Comparison of ENCODE assay signal across 9 cellular contexts in genomic region chr5:1105350-1106265, GRCh38. TPM values are rescaled to one million over a fixed set of nuclear protein-coding genes. Genes with fewer than 3 reads are reported as not detected.
DNase-seq lines count a peak whose midpoint lies in the region; ATAC-seq, FAIRE-seq and TF ChIP-seq lines count a peak whose summit lies in the region.
"Had no signal": no experiment of that assay in that cellular context is flagged by ENCODE, and none has a peak within 500 bp of the region (broad histone marks: within the 10 kb centered on the region; RNA-seq: fewer than 3 reads in every experiment).

No MANE protein-coding gene starts in this region.

- H3K4me3 ChIP-seq in HepG2 (replicated peaks in 1 of 3; ENCODE audit: insufficient read depth in 1 of 3, low read depth in 2 of 3, low read length in 3 of 3), result peak overlapping the region; percentile 55 to 82 (median 60)

- peak overlapping the region; percentile 92 for H3K9ac ChIP-seq in HepG2 (ENCODE audit: insufficient read depth, low read depth, low read length)

- no peak overlapping the region for H3K4me3 Mint-ChIP-seq in nephron progenitor cell

- H3K4me1 Mint-ChIP-seq in nephron progenitor cell, result peaks cover 79% of the 10 kb centered on the region

- peaks cover 90% of the 10 kb centered on the region for H3K4me1 ChIP-seq in HepG2 (ENCODE audit: insufficient read depth, low read length)

- no peaks in the 10 kb centered on the region; a peak in 1 of 5 replicates for H3K27me3 ChIP-seq in HepG2 (ENCODE audit: control insufficient read depth in 1 of 2, insufficient read depth in 2 of 2, low read length in 2 of 2)

- intact Hi-C loops in HepG2 (cut with micrococcal nuclease; ENCODE audit: unreplicated experiment), result loop anchor here (1.0 to 2.0 kb wide), 2 partner anchors 35 to 55 kb away; no protein-coding TSS in a partner anchor

- peaks cover 72% of the 10 kb centered on the region for H3K79me2 ChIP-seq in HepG2 (ENCODE audit: insufficient read depth, low read length)

- DNase-seq in activated T-cell treated with anti-CD3 and anti-CD28 coated beads for 24 hours (ENCODE audit: low read depth), result peak; percentile 29
- DNase-seq in HepG2 (ENCODE audit: low spot score), result peak; percentile 93
- no peak for DNase-seq in cerebellar cortex (ENCODE audit: low spot score)
- no peak for DNase-seq in nephron progenitor cell
- no peak for DNase-seq in HEK293T (ENCODE audit: extremely low spot score)

- no peaks in the 10 kb centered on the region for H3K36me3 Mint-ChIP-seq in nephron progenitor cell (ENCODE audit: low read depth)

- no peak overlapping the region for H2AFZ ChIP-seq in HepG2 (ENCODE audit: low read length)

- POLR2A ChIA-PET in HepG2 (lab: Yijun Ruan, JAX) (interaction anchor here (0.6 to 6.0 kb wide), 19 partner anchors 8 to 835 kb away, joined by 3 to 200 read pairs (median 13); no protein-coding TSS in a partner anchor), HEK293T (lab: Yijun Ruan, JAX) (no interaction called here)

- in situ Hi-C loops in HepG2 (cut with HindIII; ENCODE audit: extremely low pct_ligation_motif_present, low pct_unique_long_range_greater_than_20kb), result loop anchor here (5.0 kb wide), 1 partner anchor 37 kb away; no protein-coding TSS in a partner anchor

- no peak overlapping the region for H3K27ac Mint-ChIP-seq in nephron progenitor cell

- BruUV-seq in HepG2 (replicated peaks; lab: Mats Ljungman, UMichigan), result no TSS peak

- 0% methylated on average over 3 of the region's 19 CpGs for WGBS in HepG2 (ENCODE audit: low lambda C conversion rate)

- peaks cover 1 to 2% of the 10 kb centered on the region in 2 experiments; a peak in 2 of 5 replicates for H3K36me3 ChIP-seq in HepG2 (replicated peaks in 1 of 2; ENCODE audit: control insufficient read depth in 1 of 2, insufficient read depth in 2 of 2, low read length in 2 of 2)

- H3K27ac ChIP-seq in HepG2 (ENCODE audit: extremely low read length, insufficient read depth, low read length), result peak overlapping the region; percentile 98

- ATAC-seq in GM18909 (IDR thresholded peaks at IDR 0.05; ENCODE audit: poor library complexity, unreplicated experiment) (peak; percentile 65), HG03571 (IDR thresholded peaks at IDR 0.05; ENCODE audit: unreplicated experiment) (peak; percentile 51), HepG2 (peak; percentile 70), HG02763 (IDR thresholded peaks at IDR 0.05; ENCODE audit: unreplicated experiment) (no peak)

- no peaks in the 10 kb centered on the region for H3K9me3 ChIP-seq in HepG2 (ENCODE audit: low read length)

- TF ChIP-seq RAD21 in HepG2 (CRISPR knock-in tag; IDR thresholded peaks at IDR 0.05), result no peak

- CTCF ChIA-PET in HepG2 (lab: Yijun Ruan, JAX; ENCODE audit: low intra/inter-chr PET ratio, low total read pairs), result no interaction called here
- CTCF ChIA-PET in HEK293T (lab: Yijun Ruan, JAX), result no interaction called here

- no peaks in the 10 kb centered on the region for H3K27me3 Mint-ChIP-seq in nephron progenitor cell (ENCODE audit: low read depth, poor library complexity)

- peak; percentile 99 for FAIRE-seq in HepG2 (lab: Jason Lieb, UNC)
- FAIRE-seq: endometrium had no signal

- TF ChIP-seq POLR2A in HepG2 (IDR thresholded peaks at IDR 0.05; ENCODE audit: insufficient read depth in 1 of 2, low read depth in 2 of 2, low read length in 2 of 2), result peak in 1 of 2 experiments; percentile 46; a peak in 2 of 4 replicates

- peak overlapping the region; percentile 98 for H3K4me2 ChIP-seq in HepG2 (ENCODE audit: low read depth, low read length)

- TF ChIP-seq CTCF in HepG2 (CRISPR knock-in tag; IDR thresholded peaks at IDR 0.05), result peak; percentile 13; the same call in 1 of the 2 replicates
- no peak for TF ChIP-seq CTCF in nephron progenitor cell (IDR thresholded peaks at IDR 0.05)

- peaks cover 22% of the 10 kb centered on the region; the same call in 1 of the 2 replicates for H4K20me1 ChIP-seq in HepG2 (ENCODE audit: insufficient read depth, low read length)

- H3K9me3 Mint-ChIP-seq in nephron progenitor cell, result no peaks in the 10 kb centered on the region

- TF ChIP-seq EP300 in HepG2 (IDR thresholded peaks at IDR 0.05; ENCODE audit: low read depth in 2 of 2, low read length in 2 of 2) (peak in 1 of 2 experiments; percentile 70; a peak in 2 of 4 replicates), HepG2 (CRISPR knock-in tag; IDR thresholded peaks at IDR 0.05; ENCODE audit: borderline replicate concordance) (no peak; the same call in 1 of the 2 replicates)

TF ChIP-seq in HepG2, 621 proteins besides CTCF, POLR2A, EP300 and RAD21 (continues in another document):
- TF ChIP-seq ETV5 (CRISPR knock-in tag; IDR thresholded peaks at IDR 0.05; ENCODE audit: borderline replicate concordance), result peak; percentile 44; the same call in 1 of the 2 replicates
- peak; percentile 53 for TF ChIP-seq NCOA2 (CRISPR knock-in tag; IDR thresholded peaks at IDR 0.05)
- TF ChIP-seq SMAD3 (CRISPR knock-in tag; IDR thresholded peaks at IDR 0.05), result peak; percentile 42; the same call in 1 of the 2 replicates
- TF ChIP-seq HIC2 (CRISPR knock-in tag; IDR thresholded peaks at IDR 0.05; ENCODE audit: low read depth), result peak; percentile 3; the same call in 1 of the 2 replicates
- peak; percentile 42 for TF ChIP-seq SKI (IDR thresholded peaks at IDR 0.05; ENCODE audit: partially characterized antibody)
- TF ChIP-seq YEATS4 (CRISPR knock-in tag; IDR thresholded peaks at IDR 0.05; ENCODE audit: borderline replicate concordance), result 0 out of 2 replicates have a peak, but pooled peaks have one; percentile 54
- TF ChIP-seq ZNF616 (CRISPR knock-in tag; IDR thresholded peaks at IDR 0.05; ENCODE audit: low read depth), result no peak

TF ChIP-seq in HEK293T, 16 proteins besides CTCF, POLR2A, EP300 and RAD21:
- TF ChIP-seq ARNT (IDR thresholded peaks at IDR 0.05), result no peak
- TF ChIP-seq ZNF384 (IDR thresholded peaks at IDR 0.05), result no peak
- TF ChIP-seq L3MBTL2 (conservative IDR thresholded peaks at IDR 0.05), result no peak
- TF ChIP-seq SUZ12 (IDR thresholded peaks at IDR 0.05), result no peak
- TF ChIP-seq ELF4 (IDR thresholded peaks at IDR 0.05), result no peak
- no peak for TF ChIP-seq NFRKB (IDR thresholded peaks at IDR 0.05)
- TF ChIP-seq SP1 (IDR thresholded peaks at IDR 0.05), result no peak
- no peak for TF ChIP-seq HDGF (IDR thresholded peaks at IDR 0.05; ENCODE audit: borderline replicate concordance)
- no peak for TF ChIP-seq BHLHE40 (IDR thresholded peaks at IDR 0.05; ENCODE audit: borderline replicate concordance)
- TF ChIP-seq, protein P1, sequence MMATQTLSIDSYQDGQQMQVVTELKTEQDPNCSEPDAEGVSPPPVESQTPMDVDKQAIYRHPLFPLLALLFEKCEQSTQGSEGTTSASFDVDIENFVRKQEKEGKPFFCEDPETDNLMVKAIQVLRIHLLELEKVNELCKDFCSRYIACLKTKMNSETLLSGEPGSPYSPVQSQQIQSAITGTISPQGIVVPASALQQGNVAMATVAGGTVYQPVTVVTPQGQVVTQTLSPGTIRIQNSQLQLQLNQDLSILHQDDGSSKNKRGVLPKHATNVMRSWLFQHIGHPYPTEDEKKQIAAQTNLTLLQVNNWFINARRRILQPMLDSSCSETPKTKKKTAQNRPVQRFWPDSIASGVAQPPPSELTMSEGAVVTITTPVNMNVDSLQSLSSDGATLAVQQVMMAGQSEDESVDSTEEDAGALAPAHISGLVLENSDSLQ (IDR thresholded peaks at IDR 0.05), result no peak
- TF ChIP-seq FOXK2 (IDR thresholded peaks at IDR 0.05), result no peak
- no peak for TF ChIP-seq CTBP1 (IDR thresholded peaks at IDR 0.05; ENCODE audit: borderline replicate concordance)
- TF ChIP-seq LEF1 (IDR thresholded peaks at IDR 0.05; ENCODE audit: borderline replicate concordance), result no peak
- no peak for TF ChIP-seq FOXA1 (IDR thresholded peaks at IDR 0.05)
- no peak for TF ChIP-seq TARDBP (IDR thresholded peaks at IDR 0.05)
- no peak for TF ChIP-seq FOXM1 (IDR thresholded peaks at IDR 0.05; ENCODE audit: borderline replicate concordance)

RNA-seq across cellular contexts. Expression of gene SLC12A7, which starts 6.3 kb away (rescaled TPM):
- total RNA-seq in HepG2 (2016; rRNA removed; fragmentation: Illumina TruSeq; extraction: Trizol), result 7.4 and 14.0 TPM in 2 replicates
- total RNA-seq in HepG2 (2016; cell fraction: cytosol; rRNA removed; fragmentation: Illumina TruSeq; extraction: Trizol; ENCODE audit: low read depth), result 9.5 and 12.5 TPM in 2 replicates
- 5.2 and 15.7 TPM in 2 replicates for total RNA-seq in HepG2 (2016; cell fraction: insoluble cytoplasmic fraction; rRNA removed; fragmentation: Illumina TruSeq; extraction: Trizol)
- total RNA-seq in HepG2 (2016; cell fraction: membrane; rRNA removed; fragmentation: Illumina TruSeq; extraction: Trizol), result 6.9 and 7.7 TPM in 2 replicates
- total RNA-seq in HepG2 (2016; cell fraction: nucleus; rRNA removed; fragmentation: Illumina TruSeq; extraction: Trizol), result 21.8 and 25.8 TPM in 2 replicates
- polyA plus RNA-seq in HepG2 (2011; rRNA removed), result 18.5 and 25.6 TPM in 2 replicates
- polyA plus RNA-seq in HepG2 (2011; cell fraction: cytosol; rRNA removed), result 11.8 and 15.1 TPM in 2 replicates
- polyA plus RNA-seq in HepG2 (2011; cell fraction: nucleus; rRNA removed), result 164 and 213 TPM in 2 replicates
- 28.2 and 30.9 TPM in 2 replicates for polyA plus RNA-seq in HepG2 (2012)
- 1.4 and 1.6 TPM in 2 replicates for polyA plus RNA-seq in HepG2 (2016; cell fraction: cytosol; fragmentation: Illumina TruSeq; extraction: Trizol; ENCODE audit: low read depth)
- 6.3 and 7.6 TPM in 2 replicates for polyA plus RNA-seq in HepG2 (2016; cell fraction: insoluble cytoplasmic fraction; fragmentation: Illumina TruSeq; extraction: Trizol; ENCODE audit: low read depth)
- polyA plus RNA-seq in HepG2 (2016; cell fraction: membrane; fragmentation: Illumina TruSeq; extraction: Trizol; ENCODE audit: low read depth), result 3.2 and 3.7 TPM in 2 replicates
- polyA plus RNA-seq in HepG2 (2016; cell fraction: nucleus; fragmentation: Illumina TruSeq; extraction: Trizol; ENCODE audit: insufficient read depth, low read depth), result 88.5 and 93.5 TPM in 2 replicates
- 6.3 and 47.1 TPM in 2 replicates for polyA minus RNA-seq in HepG2 (2011; rRNA and poly(A)+ RNA removed; ENCODE audit: low replicate concordance)
- polyA minus RNA-seq in HepG2 (2011; cell fraction: cytosol; rRNA and poly(A)+ RNA removed), result 14.7 and 16.2 TPM in 2 replicates
- 40.3 and 44.4 TPM in 2 replicates for polyA minus RNA-seq in HepG2 (2011; cell fraction: nucleus; rRNA and poly(A)+ RNA removed)

Comparison
In these comparisons a context has a peak if more than half of its experiments do, and no peak if none do; other contexts are left out.
1. DNase-seq: peak in activated T-cell treated with anti-CD3 and anti-CD28 coated beads for 24 hours (single experiment) and HepG2 (single experiment); none in cerebellar cortex (single experiment), nephron progenitor cell (single experiment) and HEK293T (single experiment).